ENCODE assay signal across 23 cellular contexts in the genomic region with DNA sequence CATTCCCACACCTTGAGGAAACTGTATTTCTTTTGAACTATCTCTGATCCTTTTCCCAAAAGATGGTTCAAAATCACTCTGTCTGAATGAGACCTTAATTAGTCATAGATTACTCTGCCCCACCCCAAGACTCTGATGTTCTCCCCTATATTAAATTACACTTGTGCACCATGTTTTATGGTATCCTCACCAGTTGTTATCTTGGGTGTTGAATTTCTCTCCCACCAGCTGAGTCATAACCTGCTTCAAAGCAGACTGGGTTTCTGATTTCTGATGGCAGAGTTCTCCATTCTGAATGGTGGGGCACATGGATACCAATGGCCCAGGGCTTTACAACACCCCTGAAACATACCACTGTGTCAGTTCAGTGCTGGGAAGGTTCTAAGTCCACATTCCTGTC. TPM values are rescaled to one million over a fixed set of nuclear protein-coding genes. Genes with fewer than 3 reads are reported as not detected.
"Had no signal": no experiment of that assay in that cellular context is flagged by ENCODE, and none has a peak within 500 bp of the region (broad histone marks: within the 10 kb centered on the region; RNA-seq: fewer than 3 reads in every experiment).

No MANE protein-coding gene starts in this region.

- H3K36me3 ChIP-seq: breast epithelium, neural progenitor cell, thoracic aorta, upper lobe of left lung had no signal

- H3K27me3 ChIP-seq: breast epithelium, neural progenitor cell, upper lobe of left lung had no signal

- H3K27me3 Mint-ChIP-seq: central memory CD8-positive, alpha-beta T cell; effector memory CD8-positive, alpha-beta T cell had no signal

- H3K4me3 ChIP-seq: breast epithelium, neural progenitor cell, thoracic aorta, upper lobe of left lung had no signal

- H3K4me3 Mint-ChIP-seq: central memory CD8-positive, alpha-beta T cell; effector memory CD8-positive, alpha-beta T cell; memory B cell; naive thymus-derived CD8-positive, alpha-beta T cell; neural progenitor cell; WTC11 had no signal

- DNase-seq: activated T-cell treated with anti-CD3 and anti-CD28 coated beads, Interleukin-2, amount 50 U/mL, for 1 hour; effector memory CD8-positive, alpha-beta T cell; foreskin melanocyte; hippocampal formation; naive thymus-derived CD8-positive, alpha-beta T cell; posterior cingulate gyrus; stimulated activated CD4-positive, alpha-beta T cell treated with anti-CD3 and anti-CD28 coated beads, Interleukin-2, amount 100 ng/mL, for 48 hours; stimulated activated naive CD4-positive, alpha-beta T cell treated with Interleukin-2 at 50 U/mL for 16 hours; T-helper 1 cell; upper lobe of left lung had no signal

- H3K36me3 Mint-ChIP-seq: activated naive CD4-positive, alpha-beta T cell treated with anti-CD3 and anti-CD28 coated beads, Interleukin-2, amount 50 U/mL, for 72 hours; memory B cell; naive thymus-derived CD8-positive, alpha-beta T cell; neural progenitor cell; WTC11 had no signal

- H3K9me3 ChIP-seq: breast epithelium, thoracic aorta, upper lobe of left lung had no signal

- ATAC-seq: activated naive CD4-positive, alpha-beta T cell treated with anti-CD3 and anti-CD28 coated beads, Interleukin-2, amount 50 U/mL, for 72 hours; effector memory CD8-positive, alpha-beta T cell; esophagus mucosa; naive thymus-derived CD8-positive, alpha-beta T cell; sciatic nerve; WTC11 had no signal

- H3K27ac ChIP-seq: breast epithelium, neural progenitor cell, thoracic aorta, upper lobe of left lung had no signal

- H3K4me1 Mint-ChIP-seq: central memory CD8-positive, alpha-beta T cell; memory B cell; naive thymus-derived CD8-positive, alpha-beta T cell had no signal

- H3K4me1 ChIP-seq: breast epithelium, neural progenitor cell, upper lobe of left lung had no signal

- H3K9me3 Mint-ChIP-seq: neural progenitor cell, WTC11 had no signal

- FAIRE-seq: colon, endothelial cell of umbilical vein, TTC549 had no signal

- H3K27ac Mint-ChIP-seq: activated naive CD4-positive, alpha-beta T cell treated with anti-CD3 and anti-CD28 coated beads, Interleukin-2, amount 50 U/mL, for 72 hours; effector memory CD8-positive, alpha-beta T cell; memory B cell; naive thymus-derived CD8-positive, alpha-beta T cell; neural progenitor cell; WTC11 had no signal

RNA-seq across cellular contexts. Expression of a gene that starts 15.0 kb away (rescaled TPM):
- total RNA-seq: dermis microvascular lymphatic vessel endothelial cell, endothelial cell of umbilical vein, esophagus mucosa had no signal
- polyA plus RNA-seq: endothelial cell of umbilical vein had no signal
